In the genomic region with DNA sequence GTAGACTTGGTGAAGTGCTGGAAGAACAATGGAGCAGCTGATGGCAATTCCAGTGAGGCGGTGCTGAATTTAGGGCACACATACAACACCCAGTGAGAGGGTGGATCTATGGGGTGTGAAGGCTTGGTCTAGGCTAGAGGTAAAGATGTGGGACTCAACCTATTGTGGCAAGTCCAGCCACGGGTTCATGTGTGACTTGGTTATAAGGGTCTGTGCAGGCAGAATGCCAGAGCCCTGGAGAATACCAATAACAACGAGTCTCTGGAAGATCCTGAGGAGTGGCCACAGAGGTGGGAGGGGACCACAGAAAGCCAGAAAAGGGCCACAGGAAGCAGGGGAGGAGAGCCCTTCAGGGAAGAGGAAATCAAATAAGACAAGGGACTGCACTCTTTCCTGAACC, we compare ENCODE assay signal across 1 cellular context.
TF ChIP-seq lines count a peak whose summit lies in the region.

No MANE protein-coding gene starts in this region.

TF ChIP-seq in GM23338, 12 proteins besides CTCF, POLR2A, EP300 and RAD21 (continued from another document):
- TF ChIP-seq, protein P1, sequence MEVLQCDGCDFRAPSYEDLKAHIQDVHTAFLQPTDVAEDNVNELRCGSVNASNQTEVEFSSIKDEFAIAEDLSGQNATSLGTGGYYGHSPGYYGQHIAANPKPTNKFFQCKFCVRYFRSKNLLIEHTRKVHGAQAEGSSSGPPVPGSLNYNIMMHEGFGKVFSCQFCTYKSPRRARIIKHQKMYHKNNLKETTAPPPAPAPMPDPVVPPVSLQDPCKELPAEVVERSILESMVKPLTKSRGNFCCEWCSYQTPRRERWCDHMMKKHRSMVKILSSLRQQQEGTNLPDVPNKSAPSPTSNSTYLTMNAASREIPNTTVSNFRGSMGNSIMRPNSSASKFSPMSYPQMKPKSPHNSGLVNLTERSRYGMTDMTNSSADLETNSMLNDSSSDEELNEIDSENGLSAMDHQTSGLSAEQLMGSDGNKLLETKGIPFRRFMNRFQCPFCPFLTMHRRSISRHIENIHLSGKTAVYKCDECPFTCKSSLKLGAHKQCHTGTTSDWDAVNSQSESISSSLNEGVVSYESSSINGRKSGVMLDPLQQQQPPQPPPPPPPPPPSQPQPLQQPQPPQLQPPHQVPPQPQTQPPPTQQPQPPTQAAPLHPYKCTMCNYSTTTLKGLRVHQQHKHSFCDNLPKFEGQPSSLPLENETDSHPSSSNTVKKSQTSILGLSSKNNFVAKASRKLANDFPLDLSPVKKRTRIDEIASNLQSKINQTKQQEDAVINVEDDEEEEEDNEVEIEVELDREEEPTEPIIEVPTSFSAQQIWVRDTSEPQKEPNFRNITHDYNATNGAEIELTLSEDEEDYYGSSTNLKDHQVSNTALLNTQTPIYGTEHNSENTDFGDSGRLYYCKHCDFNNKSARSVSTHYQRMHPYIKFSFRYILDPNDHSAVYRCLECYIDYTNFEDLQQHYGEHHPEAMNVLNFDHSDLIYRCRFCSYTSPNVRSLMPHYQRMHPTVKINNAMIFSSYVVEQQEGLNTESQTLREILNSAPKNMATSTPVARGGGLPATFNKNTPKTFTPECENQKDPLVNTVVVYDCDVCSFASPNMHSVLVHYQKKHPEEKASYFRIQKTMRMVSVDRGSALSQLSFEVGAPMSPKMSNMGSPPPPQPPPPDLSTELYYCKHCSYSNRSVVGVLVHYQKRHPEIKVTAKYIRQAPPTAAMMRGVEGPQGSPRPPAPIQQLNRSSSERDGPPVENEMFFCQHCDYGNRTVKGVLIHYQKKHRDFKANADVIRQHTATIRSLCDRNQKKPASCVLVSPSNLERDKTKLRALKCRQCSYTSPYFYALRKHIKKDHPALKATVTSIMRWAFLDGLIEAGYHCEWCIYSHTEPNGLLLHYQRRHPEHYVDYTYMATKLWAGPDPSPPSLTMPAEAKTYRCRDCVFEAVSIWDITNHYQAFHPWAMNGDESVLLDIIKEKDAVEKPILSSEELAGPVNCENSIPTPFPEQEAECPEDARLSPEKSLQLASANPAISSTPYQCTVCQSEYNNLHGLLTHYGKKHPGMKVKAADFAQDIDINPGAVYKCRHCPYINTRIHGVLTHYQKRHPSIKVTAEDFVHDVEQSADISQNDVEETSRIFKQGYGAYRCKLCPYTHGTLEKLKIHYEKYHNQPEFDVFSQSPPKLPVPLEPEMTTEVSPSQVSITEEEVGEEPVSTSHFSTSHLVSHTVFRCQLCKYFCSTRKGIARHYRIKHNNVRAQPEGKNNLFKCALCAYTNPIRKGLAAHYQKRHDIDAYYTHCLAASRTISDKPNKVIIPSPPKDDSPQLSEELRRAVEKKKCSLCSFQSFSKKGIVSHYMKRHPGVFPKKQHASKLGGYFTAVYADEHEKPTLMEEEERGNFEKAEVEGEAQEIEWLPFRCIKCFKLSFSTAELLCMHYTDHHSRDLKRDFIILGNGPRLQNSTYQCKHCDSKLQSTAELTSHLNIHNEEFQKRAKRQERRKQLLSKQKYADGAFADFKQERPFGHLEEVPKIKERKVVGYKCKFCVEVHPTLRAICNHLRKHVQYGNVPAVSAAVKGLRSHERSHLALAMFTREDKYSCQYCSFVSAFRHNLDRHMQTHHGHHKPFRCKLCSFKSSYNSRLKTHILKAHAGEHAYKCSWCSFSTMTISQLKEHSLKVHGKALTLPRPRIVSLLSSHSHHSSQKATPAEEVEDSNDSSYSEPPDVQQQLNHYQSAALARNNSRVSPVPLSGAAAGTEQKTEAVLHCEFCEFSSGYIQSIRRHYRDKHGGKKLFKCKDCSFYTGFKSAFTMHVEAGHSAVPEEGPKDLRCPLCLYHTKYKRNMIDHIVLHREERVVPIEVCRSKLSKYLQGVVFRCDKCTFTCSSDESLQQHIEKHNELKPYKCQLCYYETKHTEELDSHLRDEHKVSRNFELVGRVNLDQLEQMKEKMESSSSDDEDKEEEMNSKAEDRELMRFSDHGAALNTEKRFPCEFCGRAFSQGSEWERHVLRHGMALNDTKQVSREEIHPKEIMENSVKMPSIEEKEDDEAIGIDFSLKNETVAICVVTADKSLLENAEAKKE (CRISPR knock-in tag; IDR thresholded peaks at IDR 0.05): no peak
- no peak for TF ChIP-seq EZH2phosphoT487 (IDR thresholded peaks at IDR 0.05; ENCODE audit: unreplicated experiment)
- TF ChIP-seq ZNF114 (CRISPR knock-in tag; IDR thresholded peaks at IDR 0.05): no peak
